ENCODE assay signal across 15 cellular contexts in the genomic region with DNA sequence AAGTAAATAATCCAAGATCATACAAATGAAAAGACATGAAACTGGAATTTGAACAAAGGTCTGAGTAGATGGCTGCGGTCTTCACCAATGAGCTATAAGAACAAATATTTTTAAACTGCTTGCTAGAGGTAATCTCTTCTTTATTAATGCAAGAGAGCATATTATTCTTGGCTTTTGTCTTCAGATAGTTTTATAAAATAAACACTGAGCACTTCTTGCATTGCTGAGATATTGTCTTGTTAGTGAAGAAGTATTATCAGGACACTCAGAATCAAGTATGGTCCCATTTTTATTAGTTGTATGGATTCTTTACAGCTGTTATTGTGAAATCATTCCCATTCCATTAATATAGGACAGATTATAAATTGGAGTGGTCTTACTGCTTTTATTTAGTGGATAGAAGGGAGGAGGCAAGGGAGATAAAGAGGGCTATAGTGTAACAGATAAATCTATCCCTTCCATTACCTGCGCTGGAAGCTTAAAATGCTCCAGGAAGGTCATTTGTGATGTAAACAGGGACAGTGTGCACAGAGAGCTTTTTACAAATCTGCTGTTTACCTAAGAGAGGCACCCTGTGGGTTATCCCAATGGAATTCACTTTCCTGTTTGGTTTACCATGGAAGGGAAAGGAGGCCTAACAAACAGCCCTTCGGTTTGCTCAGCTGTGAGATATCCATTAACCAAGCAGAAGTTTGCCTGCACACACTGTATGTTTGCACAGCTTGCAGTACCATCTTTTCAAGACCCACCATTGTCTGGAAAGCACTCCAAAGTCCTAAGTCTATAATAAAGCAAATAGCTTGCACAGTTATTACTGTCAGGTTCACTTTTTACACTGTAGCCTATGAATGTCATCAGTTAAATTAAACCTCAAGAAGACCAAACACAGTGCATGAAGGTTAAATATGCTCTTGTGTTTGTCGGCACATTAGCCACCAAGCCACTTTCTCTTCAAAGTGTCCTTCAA.
DNase-seq lines count a peak whose midpoint lies in the region; ATAC-seq and FAIRE-seq lines count a peak whose summit lies in the region.
"Had no signal": no experiment of that assay in that cellular context is flagged by ENCODE, and none has a peak within 500 bp of the region (broad histone marks: within the 10 kb centered on the region; RNA-seq: fewer than 3 reads in every experiment).

No MANE protein-coding gene starts in this region.

- H4K91ac ChIP-seq in trophoblast cell (ENCODE audit: low read depth, low read length), result no peak overlapping the region

- peaks cover 0 to 4% of the 10 kb centered on the region in 2 experiments for H3K4me1 ChIP-seq in trophoblast cell (ENCODE audit: control insufficient read depth in 1 of 2, insufficient read depth in 2 of 2, low read length in 2 of 2)
- H3K4me1 ChIP-seq: parathyroid adenoma had no signal

- peak; percentile 73 for DNase-seq in COLO668 (lab: John Stamatoyannopoulos, UW; ENCODE audit: unreplicated experiment)
- DNase-seq in NCI-H1105 treated with DMSO at 0.1 percent for 48 hours (lab: John Stamatoyannopoulos, UW), result peak; percentile 80
- peak; percentile 99 for DNase-seq in NCI-H748 (lab: John Stamatoyannopoulos, UW; ENCODE audit: unreplicated experiment)
- peak; percentile 14 for DNase-seq in iPS-NIHi11 (ENCODE audit: low spot score)
- DNase-seq in activated naive CD4-positive, alpha-beta T cell treated with anti-CD3 and anti-CD28 coated beads, Interleukin-2, amount 50 U/mL, for 16 hours, result no peak
- no peak for DNase-seq in frontal cortex (ENCODE audit: low spot score in 2 of 2)
- no peak for DNase-seq in trophoblast cell
- DNase-seq: ACHN; activated CD4-positive, alpha-beta memory T cell treated with anti-CD3 and anti-CD28 coated beads for 36 hours; MV-4-11; upper lobe of right lung had no signal

- no peak overlapping the region for H2BK120ac ChIP-seq in trophoblast cell (ENCODE audit: insufficient read depth, low read length, poor library complexity)

- peaks cover 2% of the 10 kb centered on the region for H3K9me3 ChIP-seq in trophoblast cell (ENCODE audit: insufficient read depth, low read depth, low read length)
- H3K9me3 ChIP-seq: upper lobe of right lung had no signal

- no peak overlapping the region for H2BK12ac ChIP-seq in trophoblast cell (ENCODE audit: low read length)

- H2AK5ac ChIP-seq in trophoblast cell (ENCODE audit: low read length), result no peak overlapping the region

- no peaks in the 10 kb centered on the region for H3K36me3 ChIP-seq in trophoblast cell (ENCODE audit: control insufficient read depth in 1 of 2, insufficient read depth in 2 of 2, low read length in 2 of 2)
- H3K36me3 ChIP-seq: cardiac muscle cell, upper lobe of right lung had no signal

- H3K79me1 ChIP-seq in trophoblast cell (ENCODE audit: low read length), result no peaks in the 10 kb centered on the region

- H3K27ac ChIP-seq in trophoblast cell (ENCODE audit: low read depth, low read length), result no peak overlapping the region
- H3K27ac ChIP-seq: cardiac muscle cell, parathyroid adenoma, upper lobe of right lung had no signal

- no peak overlapping the region for H3K23ac ChIP-seq in trophoblast cell (ENCODE audit: low read length)

- H3K4me3 ChIP-seq in trophoblast cell (ENCODE audit: low read depth, low read length), result no peak overlapping the region
- H3K4me3 ChIP-seq: cardiac muscle cell, upper lobe of right lung had no signal

- no peak for FAIRE-seq in frontal cortex (lab: Jason Lieb, UNC)
- FAIRE-seq: D721Med had no signal

- H4K12ac ChIP-seq in trophoblast cell (ENCODE audit: low read depth, low read length), result no peak overlapping the region

- no peak overlapping the region for H3K9ac ChIP-seq in trophoblast cell (ENCODE audit: low read length)
- H3K9ac ChIP-seq: parathyroid adenoma had no signal

- no peak overlapping the region for H2BK5ac ChIP-seq in trophoblast cell (ENCODE audit: low read depth, low read length, poor library complexity)

- no peaks in the 10 kb centered on the region for H3K79me2 ChIP-seq in trophoblast cell (ENCODE audit: control insufficient read depth, insufficient read depth, low read length, poor library complexity)
- H3K79me2 ChIP-seq: parathyroid adenoma had no signal

- H2AFZ ChIP-seq in trophoblast cell (ENCODE audit: insufficient read depth, low read length, poor library complexity), result no peak overlapping the region
- H2AFZ ChIP-seq: parathyroid adenoma had no signal

- no peak overlapping the region for H4K8ac ChIP-seq in trophoblast cell (ENCODE audit: low read depth, low read length)

- no peak overlapping the region for H3K4ac ChIP-seq in trophoblast cell (ENCODE audit: low read depth, low read length)

- H3K4me2 ChIP-seq in trophoblast cell (ENCODE audit: low read length), result no peak overlapping the region

- ATAC-seq in GM21360 (IDR thresholded peaks at IDR 0.05; ENCODE audit: unreplicated experiment), result no peak
- ATAC-seq: upper lobe of right lung had no signal

- H3K27me3 ChIP-seq in trophoblast cell (ENCODE audit: insufficient read depth, low read length), result no peaks in the 10 kb centered on the region
- H3K27me3 ChIP-seq: cardiac muscle cell, upper lobe of right lung had no signal

- WGBS in trophoblast cell (ENCODE audit: extremely low coverage, insufficient coverage, insufficient read length), result no CpG with 5 or more reads among the region's 4 CpGs

- no peak overlapping the region for H3K18ac ChIP-seq in trophoblast cell (ENCODE audit: low read length)

- H3K14ac ChIP-seq in trophoblast cell (ENCODE audit: low read length), result no peak overlapping the region

Comparison
In these comparisons a context has a peak if more than half of its experiments do, and no peak if none do; other contexts are left out.
1. DNase-seq: peak in COLO668 (single experiment), NCI-H1105 treated with DMSO at 0.1 percent for 48 hours (single experiment), NCI-H748 (single experiment) and iPS-NIHi11 (single experiment); none in activated naive CD4-positive, alpha-beta T cell treated with anti-CD3 and anti-CD28 coated beads, Interleukin-2, amount 50 U/mL, for 16 hours (single experiment), frontal cortex (0 of 2) and trophoblast cell (0 of 2).